8 cellular contexts compared by ENCODE assay signal in genomic region chr6:31794866-31795615, GRCh38. TPM values are rescaled to one million over a fixed set of nuclear protein-coding genes. Genes with fewer than 3 reads are reported as not detected.
DNase-seq lines count a peak whose midpoint lies in the region; ATAC-seq lines count a peak whose summit lies in the region.

No MANE protein-coding gene starts in this region.

- H3K27ac ChIP-seq in iPS DF 6.9 (ENCODE audit: low read length): no peak overlapping the region
- H3K27ac ChIP-seq in skin epidermis: peak overlapping the region; percentile 90 to 100 (median 98)

- peak overlapping the region; percentile 98 for H3K27ac Mint-ChIP-seq in activated naive CD8-positive, alpha-beta T cell treated with anti-CD3 and anti-CD28 coated beads for 36 hours

- H3K36me3 Mint-ChIP-seq in activated naive CD8-positive, alpha-beta T cell treated with anti-CD3 and anti-CD28 coated beads for 36 hours: peaks cover 26% of the 10 kb centered on the region

- peaks cover 1% of the 10 kb centered on the region; the same call in 1 of the 2 replicates for H3K4me1 ChIP-seq in iPS DF 6.9 (ENCODE audit: control insufficient read depth, insufficient read depth, low read length)

- peak overlapping the region; percentile 81 for H3K4me3 Mint-ChIP-seq in activated naive CD8-positive, alpha-beta T cell treated with anti-CD3 and anti-CD28 coated beads for 36 hours

- whole genome bisulfite sequencing in iPS DF 6.9 (ENCODE audit: insufficient coverage, insufficient read length): no CpG with 5 or more reads among the region's 44 CpGs

- no peaks in the 10 kb centered on the region for H3K27me3 Mint-ChIP-seq in activated naive CD8-positive, alpha-beta T cell treated with anti-CD3 and anti-CD28 coated beads for 36 hours

- H3K36me3 ChIP-seq in iPS DF 6.9 (ENCODE audit: control insufficient read depth, insufficient read depth, low read length): peaks cover 15% of the 10 kb centered on the region

- H3K27me3 ChIP-seq in iPS DF 6.9 (ENCODE audit: control insufficient read depth, insufficient read depth, low read length): no peaks in the 10 kb centered on the region

- H3K9me3 ChIP-seq in iPS DF 6.9 (ENCODE audit: control insufficient read depth, insufficient read depth, low read length): no peaks in the 10 kb centered on the region

- peaks cover 41% of the 10 kb centered on the region for H3K4me1 Mint-ChIP-seq in activated naive CD8-positive, alpha-beta T cell treated with anti-CD3 and anti-CD28 coated beads for 36 hours

- peak overlapping the region; percentile 80 for H3K4me3 ChIP-seq in iPS DF 6.9 (ENCODE audit: low read length)
- H3K4me3 ChIP-seq in skin epidermis: peak overlapping the region; percentile 74 to 92 (median 84)

- intact Hi-C loops in Right ventricle myocardium inferior (cut with DNase I) (loop anchor here (2.0 to 5.0 kb wide), 2 partner anchors 32 to 63 kb away; partner anchors contain the start of gene HSPA1B), cardiac septum (cut with DNase I) (loop anchor here (5.0 kb wide), 1 partner anchor 58 kb away; the partner anchor contains the start of gene CLIC1), posterior vena cava (cut with DNase I) (loop anchor here (1.0 to 10.0 kb wide), 3 partner anchors 60 to 75 kb away; partner anchors contain the start of genes CLIC1 (in 1 of the 2), DDAH2 (in 1 of the 2), LY6G6C (in 1 of the 2) and MPIG6B (in 1 of the 2))

- H3K9me3 Mint-ChIP-seq in activated naive CD8-positive, alpha-beta T cell treated with anti-CD3 and anti-CD28 coated beads for 36 hours: no peaks in the 10 kb centered on the region

- DNase-seq in Right ventricle myocardium inferior (ENCODE audit: missing footprints) (peak; percentile 53), cardiac septum (ENCODE audit: low spot score) (no peak), HT1080 (ENCODE audit: low read depth) (peak; percentile 60), iPS DF 6.9 (ENCODE audit: low read depth, low spot score) (no peak), posterior vena cava (ENCODE audit: low spot score) (no peak), OCI-M2 (lab: John Stamatoyannopoulos, UW; ENCODE audit: unreplicated experiment) (no peak)
- DNase-seq in activated naive CD8-positive, alpha-beta T cell treated with anti-CD3 and anti-CD28 coated beads for 36 hours: no peak

- peak; percentile 11 for ATAC-seq in Right ventricle myocardium inferior

RNA-seq across cellular contexts. Expression of gene VARS1, which starts 0.5 kb away (rescaled TPM):
- total RNA-seq in Right ventricle myocardium inferior (29.7 TPM), cardiac septum (35.0 TPM), posterior vena cava (10 to 100 TPM; 49.0 to 60.8 TPM)
- 63.0 and 76.4 TPM in 2 replicates for total RNA-seq in HT1080 (2014; rRNA removed; shearing (Covaris generic))
- 74.9 and 76.0 TPM in 2 replicates for polyA plus RNA-seq in HT1080 (2015; cell fraction: cytosol; rRNA removed)
- 214 and 224 TPM in 2 replicates for polyA plus RNA-seq in HT1080 (2015; cell fraction: nucleus; rRNA removed)
- 100 to 1,000 TPM; 176 to 181 TPM for total RNA-seq in activated naive CD8-positive, alpha-beta T cell treated with anti-CD3 and anti-CD28 coated beads for 36 hours

RNA-seq across cellular contexts. Expression of gene LSM2, which starts 11.7 kb away (rescaled TPM):
- total RNA-seq in Right ventricle myocardium inferior (24.6 TPM), cardiac septum (24.0 TPM), posterior vena cava (10 to 100 TPM; 38.7 to 39.7 TPM)
- 104 and 115 TPM in 2 replicates for total RNA-seq in HT1080 (2014; rRNA removed; shearing (Covaris generic))
- polyA plus RNA-seq in HT1080 (2015; cell fraction: cytosol; rRNA removed): 105 and 107 TPM in 2 replicates
- polyA plus RNA-seq in HT1080 (2015; cell fraction: nucleus; rRNA removed): 26.3 and 30.0 TPM in 2 replicates
- 100 to 1,000 TPM; 145 TPM for total RNA-seq in activated naive CD8-positive, alpha-beta T cell treated with anti-CD3 and anti-CD28 coated beads for 36 hours

RNA-seq across cellular contexts. Expression of gene VWA7, which starts 17.9 kb away (rescaled TPM):
- total RNA-seq in Right ventricle myocardium inferior (12.1 TPM), cardiac septum (21.5 TPM), posterior vena cava (under 1 TPM; 0.37 to 0.48 TPM)
- total RNA-seq in HT1080 (2014; rRNA removed; shearing (Covaris generic)): 0.77 and 0.79 TPM in 2 replicates
- polyA plus RNA-seq in HT1080 (2015; cell fraction: cytosol; rRNA removed): 1.1 and 1.6 TPM in 2 replicates
- polyA plus RNA-seq in HT1080 (2015; cell fraction: nucleus; rRNA removed): 3.0 and 3.4 TPM in 2 replicates
- 1 to 10 TPM; 1.6 to 1.7 TPM for total RNA-seq in activated naive CD8-positive, alpha-beta T cell treated with anti-CD3 and anti-CD28 coated beads for 36 hours

RNA-seq across cellular contexts. Expression of gene HSPA1L, which starts 20.0 kb away (rescaled TPM):
- total RNA-seq in Right ventricle myocardium inferior (1.6 TPM), cardiac septum (2.4 TPM), posterior vena cava (1 to 10 TPM; 1.4 to 1.7 TPM)
- total RNA-seq in HT1080 (2014; rRNA removed; shearing (Covaris generic)): 0.73 and 1.3 TPM in 2 replicates
- polyA plus RNA-seq in HT1080 (2015; cell fraction: cytosol; rRNA removed): 1.2 and 1.5 TPM in 2 replicates
- polyA plus RNA-seq in HT1080 (2015; cell fraction: nucleus; rRNA removed): 1.6 and 2.3 TPM in 2 replicates
- total RNA-seq in activated naive CD8-positive, alpha-beta T cell treated with anti-CD3 and anti-CD28 coated beads for 36 hours: 1 to 10 TPM; 1.2 to 1.5 TPM

RNA-seq across cellular contexts. Expression of gene HSPA1A, which starts 20.3 kb away (rescaled TPM):
- total RNA-seq in Right ventricle myocardium inferior (298 TPM), cardiac septum (296 TPM), posterior vena cava (100 to 1,000 TPM; 157 to 187 TPM)
- 99.6 and 108 TPM in 2 replicates for total RNA-seq in HT1080 (2014; rRNA removed; shearing (Covaris generic))
- polyA plus RNA-seq in HT1080 (2015; cell fraction: cytosol; rRNA removed): 21.7 and 29.8 TPM in 2 replicates
- 65.3 and 67.2 TPM in 2 replicates for polyA plus RNA-seq in HT1080 (2015; cell fraction: nucleus; rRNA removed)
- total RNA-seq in activated naive CD8-positive, alpha-beta T cell treated with anti-CD3 and anti-CD28 coated beads for 36 hours: 10 to 100 TPM; 24.3 to 24.8 TPM

Comparison
In these comparisons a context has a peak if more than half of its experiments do, and no peak if none do; other contexts are left out.
1. DNase-seq: peak in Right ventricle myocardium inferior (single experiment) and HT1080 (single experiment); none in cardiac septum (single experiment), activated naive CD8-positive, alpha-beta T cell treated with anti-CD3 and anti-CD28 coated beads for 36 hours (single experiment), iPS DF 6.9 (single experiment), posterior vena cava (single experiment) and OCI-M2 (single experiment).